ENCODE assay signal across 1 cellular context in genomic region chr16:89801800-89802199, GRCh38.
TF ChIP-seq lines count a peak whose summit lies in the region.

No MANE protein-coding gene starts in this region.

TF ChIP-seq in IMR-90, 13 proteins besides CTCF, POLR2A, EP300 and RAD21 (continued from another document):
- no peak for TF ChIP-seq USF2 (IDR thresholded peaks at IDR 0.05; ENCODE audit: low read depth, low read length)
- TF ChIP-seq BHLHE40 (IDR thresholded peaks at IDR 0.05; ENCODE audit: low read depth, low read length): no peak
- TF ChIP-seq MAZ (IDR thresholded peaks at IDR 0.05; ENCODE audit: borderline replicate concordance, low read depth, low read length): no peak
- no peak for TF ChIP-seq MAFK (IDR thresholded peaks at IDR 0.05; ENCODE audit: low read depth, low read length)
TF ChIP-seq in IMR-90: peak in this region for 0.
